24 cellular contexts compared by ENCODE assay signal in genomic region chr5:56808211-56808610, GRCh38. TPM values are rescaled to one million over a fixed set of nuclear protein-coding genes. Genes with fewer than 3 reads are reported as not detected.
DNase-seq lines count a peak whose midpoint lies in the region; ATAC-seq, FAIRE-seq and TF ChIP-seq lines count a peak whose summit lies in the region.
"Had no signal": no experiment of that assay in that cellular context is flagged by ENCODE, and none has a peak within 500 bp of the region (broad histone marks: within the 10 kb centered on the region; RNA-seq: fewer than 3 reads in every experiment).

No MANE protein-coding gene starts in this region.

- TF ChIP-seq POLR2A in K562 (conservative IDR thresholded peaks at IDR 0.05): no peak

- H2BK5ac ChIP-seq in mesenchymal stem cell (ENCODE audit: low read depth, low read length, poor library complexity, severe bottlenecking): no peak overlapping the region

- H3K27ac ChIP-seq in K562 (ENCODE audit: extremely low read depth, low read depth, low read length): no peak overlapping the region
- no peak overlapping the region for H3K27ac ChIP-seq in mesenchymal stem cell (ENCODE audit: low read length, poor library complexity, severe bottlenecking)
- H3K27ac ChIP-seq: 22Rv1; A549; BLaER1 treated with 17β-estradiol and CSF1 and Interleukin-3, amounts not matched to agents 10 nM and 100 nM; C4-2B had no signal

- DNase-seq in K562 (ENCODE audit: extremely low read depth in 1 of 4, low spot score in 3 of 4): no peak
- no peak for DNase-seq in mesenchymal stem cell
- DNase-seq in NCI-H2196 (lab: John Stamatoyannopoulos, UW; ENCODE audit: unreplicated experiment): no peak
- no peak for DNase-seq in HPDE6-E6E7 (ENCODE audit: extremely low spot score)
- DNase-seq in NCI-H2171 (lab: John Stamatoyannopoulos, UW): no peak
- DNase-seq: CD4-positive, alpha-beta T cell; CD8-positive, alpha-beta memory T cell; COR-L47; DMS 273 treated with DMSO at 0.1 percent for 48 hours; DMS153; DMS53; DMS79; DND-41; EL; GDM1 had no signal

- H3K14ac ChIP-seq in mesenchymal stem cell (ENCODE audit: low read length in 2 of 2): no peak overlapping the region

- CTCF ChIA-PET in K562 (lab: Yijun Ruan, JAX; ENCODE audit: low intra/inter-chr PET ratio): no interaction called here

- H3K79me2 ChIP-seq in K562 (ENCODE audit: control insufficient read depth, insufficient read depth, low read length): no peaks in the 10 kb centered on the region

- H3K36me3 Mint-ChIP-seq in stimulated activated memory B cell treated with anti-CD40 and anti-IgM and Interleukin-4, amounts not matched to agents 10 μg/mL and 1 μg/mL and 100 μg/mL, for 72 hours: no peaks in the 10 kb centered on the region
- H3K36me3 Mint-ChIP-seq: CD8-positive, alpha-beta memory T cell had no signal

- H3K4me3 ChIP-seq in K562: no peak overlapping the region
- no peak overlapping the region for H3K4me3 ChIP-seq in mesenchymal stem cell (ENCODE audit: insufficient read depth in 1 of 2, low read depth in 1 of 2, low read length in 2 of 2)
- H3K4me3 ChIP-seq: A549; BLaER1 treated with 17β-estradiol and CSF1 and Interleukin-3, amounts not matched to agents 10 nM and 100 nM; GM12878 had no signal

- BruUV-seq in K562 (replicated peaks; lab: Mats Ljungman, UMichigan): no TSS peak

- intact Hi-C loops in K562 (cut with micrococcal nuclease): no loop called here

- H4K91ac ChIP-seq in mesenchymal stem cell (ENCODE audit: low read length): no peak overlapping the region

- H3K9ac ChIP-seq in K562 (ENCODE audit: insufficient read depth in 1 of 2, low read depth in 2 of 2, low read length in 2 of 2) (no peak overlapping the region), mesenchymal stem cell (ENCODE audit: low read length) (no peak overlapping the region)
- H3K9ac ChIP-seq: BLaER1 treated with 17β-estradiol and CSF1 and Interleukin-3, amounts not matched to agents 10 nM and 100 nM had no signal

- no peak overlapping the region for H3K4me3 Mint-ChIP-seq in stimulated activated memory B cell treated with anti-CD40 and anti-IgM and Interleukin-4, amounts not matched to agents 10 μg/mL and 1 μg/mL and 100 μg/mL, for 72 hours
- H3K4me3 Mint-ChIP-seq: B cell; CD4-positive, alpha-beta T cell; CD8-positive, alpha-beta memory T cell had no signal

- 66% methylated on average over 3 of the region's 4 CpGs for WGBS in K562 (ENCODE audit: insufficient coverage, low coverage, missing lambda C conversion rate)
- WGBS in mesenchymal stem cell: 100% methylated on average over 2 of the region's 4 CpGs

- TF ChIP-seq EP300 in K562 (IDR thresholded peaks at IDR 0.05; ENCODE audit: low read length): no peak

- no peak overlapping the region for H4K8ac ChIP-seq in mesenchymal stem cell (ENCODE audit: low read length)

- TF ChIP-seq RAD21 in K562 (CRISPR knock-in tag; conservative IDR thresholded peaks at IDR 0.05 in 1 of 2, IDR thresholded peaks at IDR 0.05 in 1 of 2): no peak

- H3K36me3 ChIP-seq in K562 (ENCODE audit: control insufficient read depth, insufficient read depth, low read length): no peaks in the 10 kb centered on the region
- H3K36me3 ChIP-seq in mesenchymal stem cell (ENCODE audit: control insufficient read depth in 1 of 2, insufficient read depth in 2 of 2, low read depth in 1 of 2, low read length in 2 of 2): no peaks in the 10 kb centered on the region
- H3K36me3 ChIP-seq: BLaER1 treated with 17β-estradiol and CSF1 and Interleukin-3, amounts not matched to agents 10 nM and 100 nM had no signal

- TF ChIP-seq CTCF in K562 (IDR thresholded peaks at IDR 0.05 in 2 of 3, conservative IDR thresholded peaks at IDR 0.05 in 1 of 3; ENCODE audit: insufficient read depth in 2 of 3, low read depth in 1 of 3, low read length in 3 of 3): no peak

- H3K9me3 ChIP-seq in K562 (replicated peaks; ENCODE audit: control insufficient read depth, insufficient read depth, low read depth, low read length): no peaks in the 10 kb centered on the region
- no peaks in the 10 kb centered on the region for H3K9me3 ChIP-seq in mesenchymal stem cell (ENCODE audit: control insufficient read depth, low read length)
- H3K9me3 ChIP-seq: A549 had no signal

- FAIRE-seq in K562 (lab: Jason Lieb, UNC): no peak
- FAIRE-seq: A549, GM12878, GM12892, GM18507 had no signal

- H2BK12ac ChIP-seq in mesenchymal stem cell (ENCODE audit: low read length in 2 of 2): no peak overlapping the region

- no peak overlapping the region for H2BK120ac ChIP-seq in mesenchymal stem cell (ENCODE audit: low read depth, low read length)

- no peaks in the 10 kb centered on the region for H3K27me3 Mint-ChIP-seq in stimulated activated memory B cell treated with anti-CD40 and anti-IgM and Interleukin-4, amounts not matched to agents 10 μg/mL and 1 μg/mL and 100 μg/mL, for 72 hours
- H3K27me3 Mint-ChIP-seq: B cell; CD4-positive, alpha-beta T cell; CD8-positive, alpha-beta memory T cell had no signal

- no peak for ATAC-seq in K562
- ATAC-seq in stimulated activated memory B cell treated with anti-CD40 and anti-IgM and Interleukin-4, amounts not matched to agents 10 μg/mL and 1 μg/mL and 100 μg/mL, for 72 hours: no peak
- ATAC-seq: A549, GM12878 had no signal

- POLR2A ChIA-PET in K562 (lab: Yijun Ruan, JAX): interaction anchor here (0.7 kb wide), 1 partner anchor 102 kb away, joined by 3 read pairs; no protein-coding TSS in a partner anchor

- no peak overlapping the region for H3K23ac ChIP-seq in mesenchymal stem cell (ENCODE audit: low read length in 2 of 2)

- no peaks in the 10 kb centered on the region for H3K79me1 ChIP-seq in mesenchymal stem cell (replicated peaks; ENCODE audit: low read length, poor library complexity, severe bottlenecking)

- peak overlapping the region; percentile 26 for H2BK15ac ChIP-seq in mesenchymal stem cell (ENCODE audit: low read depth, poor library complexity, severe bottlenecking)

- H3K27me3 ChIP-seq in K562 (ENCODE audit: control insufficient read depth in 2 of 2, insufficient read depth in 2 of 2, low read length in 2 of 2) (no peaks in the 10 kb centered on the region), mesenchymal stem cell (ENCODE audit: control insufficient read depth in 1 of 2, insufficient read depth in 1 of 2, low read length in 2 of 2) (no peaks in the 10 kb centered on the region)
- H3K27me3 ChIP-seq: BLaER1 treated with 17β-estradiol and CSF1 and Interleukin-3, amounts not matched to agents 10 nM and 100 nM had no signal

- H3K9me1 ChIP-seq in K562 (ENCODE audit: control insufficient read depth, insufficient read depth, low read length): no peaks in the 10 kb centered on the region

- no peaks in the 10 kb centered on the region for H4K20me1 ChIP-seq in K562 (replicated peaks; ENCODE audit: control insufficient read depth, insufficient read depth, low read length)
- H4K20me1 ChIP-seq: BLaER1 treated with 17β-estradiol and CSF1 and Interleukin-3, amounts not matched to agents 10 nM and 100 nM had no signal

- H2AFZ ChIP-seq in K562 (ENCODE audit: low read depth, low read length): 0 out of 2 replicates have a peak overlapping the region, but pooled peaks have one; percentile 9
- H2AFZ ChIP-seq in mesenchymal stem cell (ENCODE audit: low read depth, low read length): no peak overlapping the region

- H3K9me3 Mint-ChIP-seq in stimulated activated memory B cell treated with anti-CD40 and anti-IgM and Interleukin-4, amounts not matched to agents 10 μg/mL and 1 μg/mL and 100 μg/mL, for 72 hours: no peaks in the 10 kb centered on the region
- H3K9me3 Mint-ChIP-seq: CD4-positive, alpha-beta T cell; CD8-positive, alpha-beta memory T cell had no signal

- no peak overlapping the region for H3K4ac ChIP-seq in mesenchymal stem cell (ENCODE audit: low read depth in 1 of 2, low read length in 2 of 2)

- H3K18ac ChIP-seq in mesenchymal stem cell (ENCODE audit: low read depth in 1 of 2, low read length in 2 of 2): no peak overlapping the region

- in situ Hi-C loops in K562 (cut with MboI): no loop called here

- peaks cover 29% of the 10 kb centered on the region for H3K4me1 Mint-ChIP-seq in stimulated activated memory B cell treated with anti-CD40 and anti-IgM and Interleukin-4, amounts not matched to agents 10 μg/mL and 1 μg/mL and 100 μg/mL, for 72 hours

- H3K4me2 ChIP-seq in K562 (ENCODE audit: insufficient read depth, low read length) (no peak overlapping the region), mesenchymal stem cell (ENCODE audit: low read length, poor library complexity, severe bottlenecking) (no peak overlapping the region)
- H3K4me2 ChIP-seq: A549 had no signal

- H3K4me1 ChIP-seq in K562 (replicated peaks in 1 of 2; ENCODE audit: control insufficient read depth in 2 of 2, insufficient read depth in 2 of 2, low read length in 2 of 2): peaks cover 5 to 16% of the 10 kb centered on the region in 2 experiments; a peak in 4 of 5 replicates
- H3K4me1 ChIP-seq in mesenchymal stem cell (ENCODE audit: control insufficient read depth, insufficient read depth, low read depth, low read length): no peaks in the 10 kb centered on the region

- H3K27ac Mint-ChIP-seq in stimulated activated memory B cell treated with anti-CD40 and anti-IgM and Interleukin-4, amounts not matched to agents 10 μg/mL and 1 μg/mL and 100 μg/mL, for 72 hours: peak overlapping the region; percentile 45
- H3K27ac Mint-ChIP-seq: B cell; CD4-positive, alpha-beta T cell; CD8-positive, alpha-beta memory T cell had no signal

- H2AK5ac ChIP-seq in mesenchymal stem cell (ENCODE audit: low read length, severe bottlenecking): no peak overlapping the region

TF ChIP-seq in K562, 482 proteins besides CTCF, POLR2A, EP300 and RAD21 (continues in another document):
- no peak for TF ChIP-seq RBM25 (IDR thresholded peaks at IDR 0.05; ENCODE audit: low read depth, low read length, severe bottlenecking)
- TF ChIP-seq RBM17 (IDR thresholded peaks at IDR 0.05; ENCODE audit: borderline replicate concordance, low read depth, low read length): no peak

RNA-seq across cellular contexts. Expression of gene MAP3K1, which starts 7.1 kb away (rescaled TPM):
- total RNA-seq in K562 (2011; cell fraction: chromatin; rRNA removed; ENCODE audit: low replicate concordance): 6.2 and 19.0 TPM in 2 replicates
- total RNA-seq in K562 (2011; cell fraction: nucleolus; rRNA removed): 4.0 and 5.5 TPM in 2 replicates
- 8.2 and 9.7 TPM in 2 replicates for total RNA-seq in K562 (2011; cell fraction: nucleoplasm; rRNA removed)
- total RNA-seq in K562 (2014; rRNA removed) (7.0 and 8.4 TPM in 2 replicates), K562 (2014; rRNA removed; fragmentation: Illumina TruSeq; extraction: Trizol) (13.7 and 14.7 TPM in 2 replicates), K562 (2015; rRNA removed; fragmentation: Illumina TruSeq; extraction: Trizol) (13.5 and 13.9 TPM in 2 replicates), K562 (2021) (9.9 and 10.7 TPM in 2 replicates)
- polyA plus RNA-seq in K562 (2011; rRNA removed) (9.7 and 11.1 TPM in 2 replicates), K562 (2014; fragmentation: Illumina TruSeq; extraction: Trizol) (6.7 and 7.5 TPM in 2 replicates), K562 (2014; fragmentation: Nextera tagmentation; extraction: Ambion mirVana) (1 to 10 TPM; 3.9 to 6.9 TPM), K562 (2014; rRNA removed) (4.7 and 4.9 TPM in 2 replicates)
- 2.5 and 5.2 TPM in 2 replicates for polyA plus RNA-seq in K562 (2011; cell fraction: cytosol; rRNA removed)
- polyA plus RNA-seq in K562 (2011; cell fraction: nucleus; rRNA removed): 8.4 and 11.7 TPM in 2 replicates
- 5.0 TPM in 2 replicates for polyA plus RNA-seq in K562 (2012)
- 31.1 and 33.0 TPM in 2 replicates for polyA minus RNA-seq in K562 (2011; rRNA and poly(A)+ RNA removed)
- polyA minus RNA-seq in K562 (2011; cell fraction: cytosol; rRNA and poly(A)+ RNA removed): 9.0 and 11.6 TPM in 2 replicates
- 8.8 and 15.7 TPM in 2 replicates for polyA minus RNA-seq in K562 (2011; cell fraction: nucleus; rRNA and poly(A)+ RNA removed)
- 11.0 TPM for polyA plus RNA-seq in mesenchymal stem cell (2013, experiment 1 of 2)
- polyA plus RNA-seq in mesenchymal stem cell (2013, experiment 2 of 2): 10.8 TPM
